Comparison of ENCODE assay signal across 15 cellular contexts in the genomic region with DNA sequence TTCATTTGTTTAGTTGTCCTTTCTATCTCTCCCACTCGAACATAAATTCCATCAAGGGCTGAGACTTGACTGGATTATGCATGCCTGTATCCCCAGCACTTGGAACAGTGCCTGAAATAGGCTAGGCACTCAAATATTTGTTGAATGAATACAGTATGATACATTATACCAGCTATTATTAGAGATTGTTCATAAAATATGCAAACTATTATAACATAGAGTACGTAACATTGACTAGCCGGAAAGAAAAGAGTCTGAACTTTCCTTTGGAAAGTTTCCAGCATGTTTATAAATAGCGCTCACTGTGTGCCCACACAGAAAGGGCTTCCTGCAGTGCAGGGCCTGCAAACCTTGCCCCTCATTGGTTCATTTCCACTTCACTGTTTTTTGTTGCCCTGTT. TPM values are rescaled to one million over a fixed set of nuclear protein-coding genes. Genes with fewer than 3 reads are reported as not detected.
DNase-seq lines count a peak whose midpoint lies in the region; ATAC-seq and TF ChIP-seq lines count a peak whose summit lies in the region.
"Had no signal": no experiment of that assay in that cellular context is flagged by ENCODE, and none has a peak within 500 bp of the region (broad histone marks: within the 10 kb centered on the region; RNA-seq: fewer than 3 reads in every experiment).

No MANE protein-coding gene starts in this region.

- H3K4me1 ChIP-seq in heart left ventricle (peaks cover 0 to 9% (median 0%) of the 10 kb centered on the region in 12 donors), right atrium auricular region (peaks cover 0 to 5% of the 10 kb centered on the region in 2 donors)

- no peaks in the 10 kb centered on the region for H3K27me3 ChIP-seq in heart left ventricle
- no peaks in the 10 kb centered on the region for H3K27me3 ChIP-seq in right atrium auricular region
- H3K27me3 ChIP-seq: tibial artery had no signal

- TF ChIP-seq CTCF in heart left ventricle (IDR thresholded peaks at IDR 0.05): no peak
- no peak for TF ChIP-seq CTCF in right atrium auricular region (IDR thresholded peaks at IDR 0.05)
- TF ChIP-seq CTCF in fibroblast of pulmonary artery (IDR thresholded peaks at IDR 0.05; ENCODE audit: low read length, missing control alignments): no peak

- H3K27ac ChIP-seq in heart left ventricle: no peak overlapping the region
- no peak overlapping the region for H3K27ac ChIP-seq in right atrium auricular region
- H3K27ac ChIP-seq: tibial artery had no signal

- no peaks in the 10 kb centered on the region for H3K36me3 ChIP-seq in heart left ventricle
- no peaks in the 10 kb centered on the region for H3K36me3 ChIP-seq in right atrium auricular region
- H3K36me3 ChIP-seq: tibial artery had no signal

- 2 to 9% (median 5%) methylated on average over 4 of the region's 4 CpGs for WGBS in heart left ventricle, 4 donors

- DNase-seq in heart left ventricle: no peak
- no peak for DNase-seq in right atrium auricular region (ENCODE audit: low spot score)
- peak; percentile 35 for DNase-seq in RPMI7951 (ENCODE audit: low read depth)
- DNase-seq in fibroblast of pulmonary artery (ENCODE audit: low read depth): peak; percentile 84
- DNase-seq in activated T-cell treated with anti-CD3 and anti-CD28 coated beads, Interleukin-2, amount 50 U/mL, for 48 hours: no peak
- DNase-seq in mesenteric fat pad (ENCODE audit: low spot score): no peak
- DNase-seq in NAMALWA (ENCODE audit: low spot score): no peak
- DNase-seq: activated CD4-positive, alpha-beta memory T cell treated with anti-CD3 and anti-CD28 coated beads for 36 hours; CD4-positive, alpha-beta T cell; left cardiac atrium; stimulated activated CD4-positive, alpha-beta T cell treated with anti-CD3 and anti-CD28 coated beads, Interleukin-1b, Interleukin-23, amount 100 ng/mL, for 48 hours; tibial artery had no signal

- TF ChIP-seq POLR2A in heart left ventricle (IDR thresholded peaks at IDR 0.05): no peak

- peak in 3 of 4 donors; percentile 45 to 65 (median 65) for ATAC-seq in heart left ventricle
- ATAC-seq in HG02852 (IDR thresholded peaks at IDR 0.05; ENCODE audit: unreplicated experiment): no peak
- ATAC-seq: Panc1 had no signal

- H3K4me3 ChIP-seq in heart left ventricle (no peak overlapping the region), right atrium auricular region (no peak overlapping the region), fibroblast of pulmonary artery (replicated peaks; ENCODE audit: low read depth, low read length) (no peak overlapping the region)
- H3K4me3 ChIP-seq: tibial artery had no signal

- intact Hi-C loops in heart left ventricle (cut with DNase I): no loop called here

- H3K9me3 ChIP-seq in heart left ventricle (no peaks in the 10 kb centered on the region), right atrium auricular region (no peaks in the 10 kb centered on the region)
- H3K9me3 ChIP-seq: tibial artery had no signal

RNA-seq across cellular contexts. Expression of a gene that starts 27.3 kb away (rescaled TPM):
- not detected for total RNA-seq in heart left ventricle
- not detected for polyA plus RNA-seq in heart left ventricle
- not detected for total RNA-seq in right atrium auricular region
- total RNA-seq in RPMI7951 (2014; rRNA removed; shearing (Covaris generic)): not detected in 2 replicates
- not detected for total RNA-seq in mesenteric fat pad
- total RNA-seq: activated CD4-positive, alpha-beta memory T cell treated with anti-CD3 and anti-CD28 coated beads for 36 hours; CD4-positive, alpha-beta T cell; left cardiac atrium had no signal
- polyA plus RNA-seq: IgD-negative memory B cell had no signal

Comparison
In these comparisons a context has a peak if more than half of its experiments do, and no peak if none do; other contexts are left out.
1. DNase-seq: peak in RPMI7951 (single experiment) and fibroblast of pulmonary artery (single experiment); none in heart left ventricle (0 of 5), right atrium auricular region (single experiment), activated T-cell treated with anti-CD3 and anti-CD28 coated beads, Interleukin-2, amount 50 U/mL, for 48 hours (0 of 2), mesenteric fat pad (single experiment) and NAMALWA (single experiment).